15 cellular contexts compared by ENCODE assay signal in the genomic region with DNA sequence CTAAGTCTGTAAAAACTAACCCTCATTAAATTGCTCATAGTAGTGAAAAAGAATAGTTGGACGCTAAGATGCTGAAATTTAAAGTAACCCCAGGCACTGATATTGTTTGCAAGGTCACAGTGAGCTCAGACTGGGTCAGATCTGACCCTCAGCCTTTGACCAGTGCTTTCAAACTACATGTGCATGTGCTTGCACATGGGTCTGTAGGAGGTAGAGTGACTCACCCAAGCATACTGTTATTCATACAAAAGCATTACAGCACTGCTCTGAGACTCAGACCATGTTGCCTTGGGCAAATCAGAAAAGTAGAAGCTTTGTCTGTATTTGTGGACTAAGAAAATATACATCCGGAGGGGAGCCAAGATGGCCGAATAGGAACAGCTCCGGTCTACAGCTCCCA.
A peak's percentile ranks its signal among the peaks of the same experiment; 100 is the strongest.
DNase-seq lines count a peak whose midpoint lies in the region; ATAC-seq, FAIRE-seq and TF ChIP-seq lines count a peak whose summit lies in the region.
"Had no signal": no experiment of that assay in that cellular context is flagged by ENCODE, and none has a peak within 500 bp of the region (broad histone marks: within the 10 kb centered on the region; RNA-seq: fewer than 3 reads in every experiment).

No MANE protein-coding gene starts in this region.

- no peaks in the 10 kb centered on the region for H3K27me3 ChIP-seq in bronchial epithelial cell (ENCODE audit: control insufficient read depth, insufficient read depth, low read length)
- H3K27me3 ChIP-seq: BLaER1 had no signal

- no peak overlapping the region for H3K4me3 ChIP-seq in bronchial epithelial cell (ENCODE audit: low read depth, low read length)
- H3K4me3 ChIP-seq: BLaER1, left ventricle myocardium inferior had no signal

- no peaks in the 10 kb centered on the region for H3K36me3 ChIP-seq in bronchial epithelial cell (ENCODE audit: control insufficient read depth, insufficient read depth, low read length)
- H3K36me3 ChIP-seq: BLaER1, left ventricle myocardium inferior had no signal

- no peak for TF ChIP-seq POLR2A in GM12891 (IDR thresholded peaks at IDR 0.05; ENCODE audit: low read depth, low read length)

- FAIRE-seq in bronchial epithelial cell (lab: Jason Lieb, UNC), result no peak
- FAIRE-seq in GM12891 (lab: Jason Lieb, UNC), result no peak

- DNase-seq in COLO829 (ENCODE audit: low spot score) (peak; percentile 79), M059J (ENCODE audit: low read depth) (peak; percentile 89), bronchial epithelial cell (ENCODE audit: low read depth) (peak; percentile 94), islet precursor cell (peak; percentile 56), GM12891 (ENCODE audit: insufficient read length, low spot score) (no peak), iPS-NIHi11 (ENCODE audit: low spot score) (no peak)
- DNase-seq: activated naive CD8-positive, alpha-beta T cell treated with anti-CD3 and anti-CD28 coated beads for 36 hours; left ventricle myocardium inferior; NCI-H1105; nucleus accumbens; stimulated activated CD4-positive, alpha-beta T cell treated with anti-CD3 and anti-CD28 coated beads, Interleukin-2, amount 100 ng/mL, for 48 hours; T-helper 1 cell had no signal

- no peak for TF ChIP-seq CTCF in bronchial epithelial cell (IDR thresholded peaks at IDR 0.05; ENCODE audit: insufficient read depth, low read length, severe bottlenecking)

- ATAC-seq in HG03521 (IDR thresholded peaks at IDR 0.05; ENCODE audit: unreplicated experiment), result no peak
- no peak for ATAC-seq in GM19463 (IDR thresholded peaks at IDR 0.05; ENCODE audit: unreplicated experiment)

TF ChIP-seq in GM12891, 5 proteins besides CTCF, POLR2A, EP300 and RAD21:
- no peak for TF ChIP-seq PAX5 (IDR thresholded peaks at IDR 0.05; ENCODE audit: insufficient read depth, low read length, severe bottlenecking)
- no peak for TF ChIP-seq POU2F2 (IDR thresholded peaks at IDR 0.05; ENCODE audit: low read depth, low read length)
- TF ChIP-seq POLR2AphosphoS5 (IDR thresholded peaks at IDR 0.05; ENCODE audit: low read depth, low read length), result no peak
- no peak for TF ChIP-seq SPI1 (IDR thresholded peaks at IDR 0.05; ENCODE audit: low read depth, low read length)
- no peak for TF ChIP-seq TAF1 (IDR thresholded peaks at IDR 0.05; ENCODE audit: low read depth, low read length)

Comparison
In these comparisons a context has a peak if more than half of its experiments do, and no peak if none do; other contexts are left out.
1. DNase-seq: peak in COLO829 (single experiment), M059J (single experiment), bronchial epithelial cell (single experiment) and islet precursor cell (single experiment); none in GM12891 (single experiment) and iPS-NIHi11 (single experiment).